11 cellular contexts compared by ENCODE assay signal in the genomic region with DNA sequence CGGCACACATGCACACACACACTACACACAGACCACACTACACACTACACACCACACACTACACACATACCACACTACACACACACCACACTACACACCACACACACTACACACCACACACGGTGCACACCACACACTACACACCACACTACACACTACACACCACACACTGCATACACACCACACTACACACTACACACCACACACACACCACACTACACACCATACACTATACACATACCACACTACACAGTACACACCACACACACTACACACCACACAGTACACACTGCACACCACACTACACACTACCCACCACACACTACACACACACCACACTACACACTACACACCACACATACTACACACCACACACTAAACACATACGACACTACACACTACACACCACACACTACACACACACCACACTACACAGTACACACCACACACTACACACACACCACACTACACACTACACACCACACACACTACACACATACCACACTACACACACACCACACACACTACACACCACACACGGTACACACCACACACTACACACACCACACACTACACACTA. TPM values are rescaled to one million over a fixed set of nuclear protein-coding genes. Genes with fewer than 3 reads are reported as not detected.
"Had no signal": no experiment of that assay in that cellular context is flagged by ENCODE, and none has a peak within 500 bp of the region (broad histone marks: within the 10 kb centered on the region; RNA-seq: fewer than 3 reads in every experiment).

No MANE protein-coding gene starts in this region.

RNA-seq across cellular contexts. Expression of a gene that starts 22.6 kb away (rescaled TPM):
- total RNA-seq: activated B cell treated with CpG ODN at 0.5 μM for 24 hours; activated CD8-positive, alpha-beta T cell treated with anti-CD3 and anti-CD28 coated beads for 36 hours; activated T-helper 17 cell treated with anti-CD3 and anti-CD28 coated beads, Interleukin-2, amount 50 U/mL, for 72 hours; cardiac muscle cell; foreskin keratinocyte had no signal
- polyA plus RNA-seq: foreskin keratinocyte had no signal

RNA-seq across cellular contexts. Expression of a gene that starts 58.1 kb away (rescaled TPM):
- total RNA-seq: activated B cell treated with CpG ODN at 0.5 μM for 24 hours; activated CD8-positive, alpha-beta T cell treated with anti-CD3 and anti-CD28 coated beads for 36 hours; activated T-cell treated with anti-CD3 and anti-CD28 coated beads, Interleukin-2, amount 50 U/mL, for 4 hours; activated T-helper 17 cell treated with anti-CD3 and anti-CD28 coated beads, Interleukin-2, amount 50 U/mL, for 72 hours; cardiac muscle cell; dermis microvascular lymphatic vessel endothelial cell; epithelial cell of proximal tubule; esophagus muscularis mucosa; foreskin keratinocyte; gastrocnemius medialis; heart left ventricle had no signal
- polyA plus RNA-seq: cardiac muscle cell, foreskin keratinocyte, heart left ventricle had no signal
